39 cellular contexts compared by ENCODE assay signal in the genomic region with DNA sequence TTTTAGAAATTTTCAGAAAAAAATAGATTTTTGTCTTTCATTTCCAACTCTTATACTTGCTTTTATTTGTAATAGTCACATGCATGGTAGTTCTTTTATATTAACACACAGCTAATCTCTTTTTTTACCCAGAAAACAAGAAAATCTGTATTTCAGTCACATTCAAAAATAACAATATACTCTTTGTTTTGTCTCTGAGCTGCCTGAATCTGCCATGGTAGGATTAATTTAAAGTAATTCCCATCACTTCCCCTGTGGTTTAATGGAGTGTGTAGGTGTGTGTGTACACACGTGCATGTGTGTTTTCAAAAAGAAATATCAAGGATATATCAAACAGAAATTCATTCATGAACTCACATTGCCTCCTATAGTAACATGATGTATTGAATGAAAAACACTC. TPM values are rescaled to one million over a fixed set of nuclear protein-coding genes. Genes with fewer than 3 reads are reported as not detected.
"Had no signal": no experiment of that assay in that cellular context is flagged by ENCODE, and none has a peak within 500 bp of the region (broad histone marks: within the 10 kb centered on the region; RNA-seq: fewer than 3 reads in every experiment).

No MANE protein-coding gene starts in this region.

- H3K4me3 Mint-ChIP-seq: activated CD4-positive, alpha-beta memory T cell treated with anti-CD3 and anti-CD28 coated beads, Interleukin-2, amount 10 ng/mL, durations not matched to agents 7 days and 5 days; activated CD4-positive, alpha-beta T cell treated with anti-CD3 and anti-CD28 coated beads for 36 hours; activated CD4-positive, alpha-beta T cell treated with anti-CD3 and anti-CD28 coated beads, Interleukin-2, amount 10 ng/mL, durations not matched to agents 7 days and 5 days; activated CD8-positive, alpha-beta memory T cell treated with anti-CD3 and anti-CD28 coated beads, Interleukin-2, amount 10 ng/mL, durations not matched to agents 7 days and 5 days; activated CD8-positive, alpha-beta T cell treated with anti-CD3 and anti-CD28 coated beads, Interleukin-2, amount 10 ng/mL, durations not matched to agents 7 days and 5 days; activated naive CD4-positive, alpha-beta T cell treated with anti-CD3 and anti-CD28 coated beads, Interleukin-2, amount 10 ng/mL, durations not matched to agents 7 days and 5 days; activated naive CD4-positive, alpha-beta T cell treated with anti-CD3 and anti-CD28 coated beads, Interleukin-2, amount 50 U/mL, for 24 hours; activated naive CD8-positive, alpha-beta T cell; activated naive CD8-positive, alpha-beta T cell treated with anti-CD3 and anti-CD28 coated beads, Interleukin-2, amount 10 ng/mL, durations not matched to agents 7 days and 5 days; activated naive CD8-positive, alpha-beta T cell treated with anti-CD3 and anti-CD28 coated beads, Interleukin-2, amount 50 U/mL, for 24 hours; activated T-cell treated with anti-CD3 and anti-CD28 coated beads, Interleukin-2, amount 50 U/mL, for 24 hours; brain; central memory CD8-positive, alpha-beta T cell; T-helper 1 cell treated with Interleukin-12 subunit alpha and Interleukin-12 subunit beta and Interleukin-4 antibody, amounts not matched to agents 30 μg/mL and 1 μg/mL, for 36 hours; T-helper 2 cell treated with Interferon-gamma antibody and Interleukin-4, amounts not matched to agents 5 μg/mL and 100 μg/mL, for 36 hours had no signal

- H3K36me3 ChIP-seq: ascending aorta, cardiac muscle cell had no signal

- H3K27ac ChIP-seq: ascending aorta, cardiac muscle cell, VCaP had no signal

- DNase-seq: activated CD4-positive, alpha-beta memory T cell treated with anti-CD3 and anti-CD28 coated beads, Interleukin-2, amount 10 ng/mL, durations not matched to agents 7 days and 5 days; activated CD4-positive, alpha-beta T cell treated with anti-CD3 and anti-CD28 coated beads for 1 hour; activated CD4-positive, alpha-beta T cell treated with anti-CD3 and anti-CD28 coated beads for 36 hours; activated CD4-positive, alpha-beta T cell treated with anti-CD3 and anti-CD28 coated beads for 48 hours; activated CD4-positive, alpha-beta T cell treated with anti-CD3 and anti-CD28 coated beads, Interleukin-2, amount 10 ng/mL, durations not matched to agents 7 days and 5 days; activated CD4-positive, alpha-beta T cell treated with anti-CD3 and anti-CD28 coated beads, Interleukin-2, amount 50 U/mL, for 48 hours; activated CD4-positive, CD25-positive, alpha-beta regulatory T cell; activated CD8-positive, alpha-beta memory T cell treated with anti-CD3 and anti-CD28 coated beads for 24 hours; activated CD8-positive, alpha-beta memory T cell treated with anti-CD3 and anti-CD28 coated beads, Interleukin-2, amount 10 ng/mL, durations not matched to agents 7 days and 5 days; activated CD8-positive, alpha-beta memory T cell treated with anti-CD3 and anti-CD28 coated beads, Interleukin-2, amount 50 U/mL, for 48 hours; activated CD8-positive, alpha-beta T cell treated with anti-CD3 and anti-CD28 coated beads, Interleukin-2, amount 10 ng/mL, durations not matched to agents 7 days and 5 days; activated effector memory CD4-positive, alpha-beta T cell treated with Interleukin-2 at 50 U/mL for 16 hours; activated gamma-delta T cell; activated naive CD4-positive, alpha-beta T cell treated with anti-CD3 and anti-CD28 coated beads, Interleukin-2, amount 10 ng/mL, durations not matched to agents 7 days and 5 days; activated naive CD4-positive, alpha-beta T cell treated with Interleukin-2 at 50 U/mL for 16 hours; activated naive CD8-positive, alpha-beta T cell treated with anti-CD3 and anti-CD28 coated beads, Interleukin-2, amount 10 ng/mL, durations not matched to agents 7 days and 5 days; activated naive CD8-positive, alpha-beta T cell treated with anti-CD3 and anti-CD28 coated beads, Interleukin-2, amount 50 U/mL, for 24 hours; activated T-cell treated with anti-CD3 and anti-CD28 coated beads, Interleukin-2, amount 50 U/mL, for 24 hours; activated T-cell treated with anti-CD3 and anti-CD28 coated beads, Interleukin-2, amount 50 U/mL, for 48 hours; amygdala; anterior cingulate cortex; caudate nucleus; cerebellar nuclear complex; T-helper 1 cell; T-helper 2 cell; T-helper 9 cell had no signal

- H3K27ac Mint-ChIP-seq: activated CD4-positive, alpha-beta memory T cell treated with anti-CD3 and anti-CD28 coated beads, Interleukin-2, amount 10 ng/mL, durations not matched to agents 7 days and 5 days; activated CD4-positive, alpha-beta T cell treated with anti-CD3 and anti-CD28 coated beads for 36 hours; activated CD4-positive, alpha-beta T cell treated with anti-CD3 and anti-CD28 coated beads, Interleukin-2, amount 10 ng/mL, durations not matched to agents 7 days and 5 days; activated CD8-positive, alpha-beta memory T cell treated with anti-CD3 and anti-CD28 coated beads, Interleukin-2, amount 10 ng/mL, durations not matched to agents 7 days and 5 days; activated CD8-positive, alpha-beta T cell treated with anti-CD3 and anti-CD28 coated beads, Interleukin-2, amount 10 ng/mL, durations not matched to agents 7 days and 5 days; activated naive CD4-positive, alpha-beta T cell treated with anti-CD3 and anti-CD28 coated beads, Interleukin-2, amount 10 ng/mL, durations not matched to agents 7 days and 5 days; activated naive CD4-positive, alpha-beta T cell treated with anti-CD3 and anti-CD28 coated beads, Interleukin-2, amount 50 U/mL, for 24 hours; activated naive CD8-positive, alpha-beta T cell; activated naive CD8-positive, alpha-beta T cell treated with anti-CD3 and anti-CD28 coated beads, Interleukin-2, amount 10 ng/mL, durations not matched to agents 7 days and 5 days; activated naive CD8-positive, alpha-beta T cell treated with anti-CD3 and anti-CD28 coated beads, Interleukin-2, amount 50 U/mL, for 24 hours; activated T-cell treated with anti-CD3 and anti-CD28 coated beads, Interleukin-2, amount 50 U/mL, for 24 hours; activated T-helper 2 cell treated with anti-CD3 and anti-CD28 coated beads, Interferon-gamma antibody, Interleukin-2, Interleukin-4, amounts not matched to agents 10 μg/mL and 5 μg/mL and 100 μg/mL, durations not matched to agents 14 hours and 24 hours and 36 hours; brain; T-helper 1 cell treated with Interleukin-12 subunit alpha and Interleukin-12 subunit beta and Interleukin-4 antibody, amounts not matched to agents 30 μg/mL and 1 μg/mL, for 36 hours; T-helper 2 cell treated with Interferon-gamma antibody and Interleukin-4, amounts not matched to agents 5 μg/mL and 100 μg/mL, for 36 hours had no signal

- H3K4me3 ChIP-seq: ascending aorta, cardiac muscle cell had no signal

- H3K36me3 Mint-ChIP-seq: activated CD8-positive, alpha-beta memory T cell treated with anti-CD3 and anti-CD28 coated beads, Interleukin-2, amount 10 ng/mL, durations not matched to agents 7 days and 5 days; activated naive CD4-positive, alpha-beta T cell treated with anti-CD3 and anti-CD28 coated beads, Interleukin-2, amount 10 ng/mL, durations not matched to agents 7 days and 5 days; activated naive CD4-positive, alpha-beta T cell treated with anti-CD3 and anti-CD28 coated beads, Interleukin-2, amount 50 U/mL, for 24 hours; activated naive CD8-positive, alpha-beta T cell; activated naive CD8-positive, alpha-beta T cell treated with anti-CD3 and anti-CD28 coated beads, Interleukin-2, amount 10 ng/mL, durations not matched to agents 7 days and 5 days; brain had no signal

- H3K27me3 ChIP-seq: ascending aorta, cardiac muscle cell had no signal

- H3K4me1 Mint-ChIP-seq: activated CD4-positive, alpha-beta memory T cell treated with anti-CD3 and anti-CD28 coated beads, Interleukin-2, amount 10 ng/mL, durations not matched to agents 7 days and 5 days; activated CD4-positive, alpha-beta T cell treated with anti-CD3 and anti-CD28 coated beads for 36 hours; activated CD4-positive, alpha-beta T cell treated with anti-CD3 and anti-CD28 coated beads, Interleukin-2, amount 10 ng/mL, durations not matched to agents 7 days and 5 days; activated CD8-positive, alpha-beta memory T cell treated with anti-CD3 and anti-CD28 coated beads, Interleukin-2, amount 10 ng/mL, durations not matched to agents 7 days and 5 days; activated naive CD4-positive, alpha-beta T cell treated with anti-CD3 and anti-CD28 coated beads, Interleukin-2, amount 10 ng/mL, durations not matched to agents 7 days and 5 days; activated naive CD4-positive, alpha-beta T cell treated with anti-CD3 and anti-CD28 coated beads, Interleukin-2, amount 50 U/mL, for 24 hours; activated naive CD8-positive, alpha-beta T cell treated with anti-CD3 and anti-CD28 coated beads, Interleukin-2, amount 10 ng/mL, durations not matched to agents 7 days and 5 days; central memory CD8-positive, alpha-beta T cell had no signal

- H3K4me1 ChIP-seq: ascending aorta had no signal

- H3K9me3 ChIP-seq: ascending aorta had no signal

- FAIRE-seq: bronchial epithelial cell, TTC549 had no signal

- ATAC-seq: activated CD4-positive, alpha-beta T cell treated with anti-CD3 and anti-CD28 coated beads for 36 hours; activated CD4-positive, CD25-positive, alpha-beta regulatory T cell treated with anti-CD3 and anti-CD28 coated beads, Interleukin-2, amount 50 U/mL, for 24 hours; activated CD8-positive, alpha-beta memory T cell treated with anti-CD3 and anti-CD28 coated beads, Interleukin-2, amount 10 ng/mL, durations not matched to agents 7 days and 5 days; activated CD8-positive, alpha-beta T cell treated with anti-CD3 and anti-CD28 coated beads, Interleukin-2, amount 10 ng/mL, durations not matched to agents 7 days and 5 days; activated naive CD8-positive, alpha-beta T cell treated with anti-CD3 and anti-CD28 coated beads, Interleukin-2, amount 50 U/mL, for 24 hours had no signal

- H3K27me3 Mint-ChIP-seq: activated CD4-positive, alpha-beta memory T cell treated with anti-CD3 and anti-CD28 coated beads, Interleukin-2, amount 10 ng/mL, durations not matched to agents 7 days and 5 days; activated CD8-positive, alpha-beta memory T cell treated with anti-CD3 and anti-CD28 coated beads, Interleukin-2, amount 10 ng/mL, durations not matched to agents 7 days and 5 days; activated naive CD4-positive, alpha-beta T cell treated with anti-CD3 and anti-CD28 coated beads, Interleukin-2, amount 10 ng/mL, durations not matched to agents 7 days and 5 days; activated naive CD4-positive, alpha-beta T cell treated with anti-CD3 and anti-CD28 coated beads, Interleukin-2, amount 50 U/mL, for 24 hours; activated naive CD8-positive, alpha-beta T cell; activated naive CD8-positive, alpha-beta T cell treated with anti-CD3 and anti-CD28 coated beads, Interleukin-2, amount 10 ng/mL, durations not matched to agents 7 days and 5 days; activated T-cell treated with anti-CD3 and anti-CD28 coated beads, Interleukin-2, amount 50 U/mL, for 24 hours; brain; central memory CD8-positive, alpha-beta T cell had no signal

- H3K9me3 Mint-ChIP-seq: activated CD4-positive, alpha-beta memory T cell treated with anti-CD3 and anti-CD28 coated beads, Interleukin-2, amount 10 ng/mL, durations not matched to agents 7 days and 5 days; activated CD4-positive, alpha-beta T cell treated with anti-CD3 and anti-CD28 coated beads, Interleukin-2, amount 10 ng/mL, durations not matched to agents 7 days and 5 days; activated naive CD4-positive, alpha-beta T cell treated with anti-CD3 and anti-CD28 coated beads, Interleukin-2, amount 10 ng/mL, durations not matched to agents 7 days and 5 days; activated naive CD4-positive, alpha-beta T cell treated with anti-CD3 and anti-CD28 coated beads, Interleukin-2, amount 50 U/mL, for 24 hours; activated naive CD8-positive, alpha-beta T cell treated with anti-CD3 and anti-CD28 coated beads, Interleukin-2, amount 10 ng/mL, durations not matched to agents 7 days and 5 days; activated naive CD8-positive, alpha-beta T cell treated with anti-CD3 and anti-CD28 coated beads, Interleukin-2, amount 50 U/mL, for 24 hours; activated T-cell treated with anti-CD3 and anti-CD28 coated beads, Interleukin-2, amount 50 U/mL, for 24 hours; activated T-helper 2 cell treated with anti-CD3 and anti-CD28 coated beads, Interferon-gamma antibody, Interleukin-2, Interleukin-4, amounts not matched to agents 10 μg/mL and 5 μg/mL and 100 μg/mL, durations not matched to agents 14 hours and 24 hours and 36 hours; central memory CD8-positive, alpha-beta T cell; T-helper 1 cell treated with Interleukin-12 subunit alpha and Interleukin-12 subunit beta and Interleukin-4 antibody, amounts not matched to agents 30 μg/mL and 1 μg/mL, for 36 hours; T-helper 2 cell treated with Interferon-gamma antibody and Interleukin-4, amounts not matched to agents 5 μg/mL and 100 μg/mL, for 36 hours had no signal

RNA-seq across cellular contexts. Expression of a gene that starts 42.6 kb away (rescaled TPM):
- total RNA-seq: activated CD4-positive, alpha-beta memory T cell treated with anti-CD3 and anti-CD28 coated beads, Interleukin-2, amount 10 ng/mL, durations not matched to agents 7 days and 5 days; activated CD4-positive, alpha-beta T cell treated with anti-CD3 and anti-CD28 coated beads for 36 hours; activated CD4-positive, alpha-beta T cell treated with anti-CD3 and anti-CD28 coated beads, Interleukin-2, amount 10 ng/mL, durations not matched to agents 7 days and 5 days; activated CD8-positive, alpha-beta memory T cell treated with anti-CD3 and anti-CD28 coated beads, Interleukin-2, amount 10 ng/mL, durations not matched to agents 7 days and 5 days; activated CD8-positive, alpha-beta T cell treated with anti-CD3 and anti-CD28 coated beads, Interleukin-2, amount 10 ng/mL, durations not matched to agents 7 days and 5 days; activated naive CD8-positive, alpha-beta T cell treated with anti-CD3 and anti-CD28 coated beads, Interleukin-2, amount 10 ng/mL, durations not matched to agents 7 days and 5 days; activated T-helper 2 cell treated with anti-CD3 and anti-CD28 coated beads, Interferon-gamma antibody, Interleukin-2, Interleukin-4, amounts not matched to agents 10 μg/mL and 5 μg/mL and 100 μg/mL, durations not matched to agents 14 hours and 24 hours and 36 hours; bronchial epithelial cell had no signal
